14 cellular contexts compared by ENCODE assay signal in the genomic region with DNA sequence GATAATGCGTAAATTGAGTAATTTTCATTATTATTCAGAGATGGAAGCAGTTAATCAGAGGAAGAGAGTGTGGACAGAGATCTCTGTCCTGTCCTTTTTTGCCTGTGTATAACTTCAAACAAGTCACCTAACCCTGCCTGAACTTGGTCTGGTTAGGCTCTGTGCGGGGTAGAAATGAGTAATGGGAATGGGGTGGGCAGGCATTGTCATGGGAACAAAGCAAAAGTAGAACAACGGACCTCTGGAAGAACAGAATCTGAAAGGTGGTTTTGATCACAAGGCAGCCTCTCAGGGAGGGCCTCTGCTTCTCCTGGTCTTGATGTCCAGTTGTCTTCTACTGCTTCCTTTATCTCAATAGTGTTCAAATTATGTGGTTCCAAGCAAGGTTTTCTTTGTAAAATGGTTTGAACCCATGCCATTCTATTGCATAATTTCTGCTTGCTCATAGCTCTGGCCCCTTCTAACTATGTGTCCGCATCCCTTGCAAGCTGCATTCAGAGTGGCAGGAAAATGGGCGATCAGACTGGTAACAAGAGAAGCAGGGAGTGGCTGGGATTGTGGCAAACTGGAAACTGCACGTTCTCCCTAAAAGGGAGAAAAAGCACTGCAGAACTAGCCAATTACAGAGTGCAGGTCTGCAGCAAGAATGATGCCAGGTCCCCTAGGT.
A peak's percentile ranks its signal among the peaks of the same experiment; 100 is the strongest.
DNase-seq lines count a peak whose midpoint lies in the region; ATAC-seq and TF ChIP-seq lines count a peak whose summit lies in the region.
"Had no signal": no experiment of that assay in that cellular context is flagged by ENCODE, and none has a peak within 500 bp of the region (broad histone marks: within the 10 kb centered on the region; RNA-seq: fewer than 3 reads in every experiment).

No MANE protein-coding gene starts in this region.

- no peaks in the 10 kb centered on the region for H3K36me3 Mint-ChIP-seq in activated naive CD4-positive, alpha-beta T cell treated with anti-CD3 and anti-CD28 coated beads, Interleukin-2, amount 10 ng/mL, durations not matched to agents 7 days and 5 days
- H3K36me3 Mint-ChIP-seq: stimulated activated memory B cell treated with anti-CD40 and anti-IgM and Interleukin-4, amounts not matched to agents 10 μg/mL and 1 μg/mL and 100 μg/mL, for 72 hours had no signal

- peaks cover 14% of the 10 kb centered on the region for H3K4me1 ChIP-seq in adipocyte (ENCODE audit: control insufficient read depth, insufficient read depth, low read length)
- H3K4me1 ChIP-seq in hepatocyte (ENCODE audit: insufficient read depth): peaks cover 19% of the 10 kb centered on the region

- CTCF ChIA-PET in AG04450 (lab: Charles Lee): interaction anchor here (0.9 to 1.5 kb wide), 4 partner anchors 13 to 121 kb away, joined by 3 to 10 read pairs (median 5); no protein-coding TSS in a partner anchor
- CTCF ChIA-PET in activated naive CD4-positive, alpha-beta T cell treated with anti-CD3 and anti-CD28 coated beads, Interleukin-2, amount 10 ng/mL, durations not matched to agents 7 days and 5 days (lab: Charles Lee): interaction anchor here (1.4 kb wide), 1 partner anchor 13 kb away, joined by 3 read pairs; no protein-coding TSS in a partner anchor

- H3K27ac Mint-ChIP-seq in activated naive CD4-positive, alpha-beta T cell treated with anti-CD3 and anti-CD28 coated beads, Interleukin-2, amount 10 ng/mL, durations not matched to agents 7 days and 5 days: no peak overlapping the region
- H3K27ac Mint-ChIP-seq: stimulated activated memory B cell treated with anti-CD40 and anti-IgM and Interleukin-4, amounts not matched to agents 10 μg/mL and 1 μg/mL and 100 μg/mL, for 72 hours had no signal

- H3K27ac ChIP-seq in AG04450 (ENCODE audit: low read depth, low read length) (no peak overlapping the region), hepatocyte (peak overlapping the region; percentile 87)

- POLR2A ChIA-PET in AG04450 (lab: Yijun Ruan, JAX): interaction anchor here (1.4 kb wide), 1 partner anchor 12 kb away, joined by 4 read pairs; no protein-coding TSS in a partner anchor

- no peaks in the 10 kb centered on the region for H3K79me2 ChIP-seq in hepatocyte

- WGBS in hepatocyte (ENCODE audit: low lambda C conversion rate, missing lambda C conversion rate): 78% methylated on average over 6 of the region's 6 CpGs

- ATAC-seq in GM18517 (IDR thresholded peaks at IDR 0.05; ENCODE audit: unreplicated experiment) (no peak), esophagus mucosa (no peak)
- ATAC-seq: stimulated activated memory B cell treated with anti-CD40 and anti-IgM and Interleukin-4, amounts not matched to agents 10 μg/mL and 1 μg/mL and 100 μg/mL, for 72 hours had no signal

- H3K4me2 ChIP-seq in hepatocyte: peak overlapping the region; percentile 46

- no peak overlapping the region for H3K9ac ChIP-seq in adipocyte (ENCODE audit: low read length)

- no peaks in the 10 kb centered on the region for H3K9me3 Mint-ChIP-seq in activated naive CD4-positive, alpha-beta T cell treated with anti-CD3 and anti-CD28 coated beads, Interleukin-2, amount 10 ng/mL, durations not matched to agents 7 days and 5 days
- H3K9me3 Mint-ChIP-seq: stimulated activated memory B cell treated with anti-CD40 and anti-IgM and Interleukin-4, amounts not matched to agents 10 μg/mL and 1 μg/mL and 100 μg/mL, for 72 hours had no signal

- no peak overlapping the region for H2AFZ ChIP-seq in hepatocyte

- no peaks in the 10 kb centered on the region for H3K27me3 ChIP-seq in AG04450 (ENCODE audit: control insufficient read depth, insufficient read depth, low read length)
- H3K27me3 ChIP-seq in adipocyte (replicated peaks; ENCODE audit: control insufficient read depth, insufficient read depth, low read length): no peaks in the 10 kb centered on the region
- peaks cover 24% of the 10 kb centered on the region for H3K27me3 ChIP-seq in hepatocyte

- H3K4me1 Mint-ChIP-seq in activated naive CD4-positive, alpha-beta T cell treated with anti-CD3 and anti-CD28 coated beads, Interleukin-2, amount 10 ng/mL, durations not matched to agents 7 days and 5 days: peaks cover 17% of the 10 kb centered on the region

- DNase-seq in AG04450 (ENCODE audit: low read depth, low spot score): peak; percentile 39
- peak; percentile 67 for DNase-seq in HS-27A (ENCODE audit: low read depth)
- DNase-seq in adipocyte (ENCODE audit: low read depth): peak; percentile 78
- DNase-seq in hepatocyte (ENCODE audit: low spot score): no peak
- DNase-seq in activated naive CD4-positive, alpha-beta T cell treated with anti-CD3 and anti-CD28 coated beads, Interleukin-2, amount 10 ng/mL, durations not matched to agents 7 days and 5 days: no peak
- DNase-seq in G401 (ENCODE audit: low spot score): no peak
- DNase-seq: activated CD8-positive, alpha-beta memory T cell treated with anti-CD3 and anti-CD28 coated beads, Interleukin-2, amount 50 U/mL, for 48 hours; DND-41; MM.1S; NCI-H446 treated with DMSO at 0.1 percent for 48 hours; stimulated activated CD4-positive, alpha-beta T cell treated with anti-CD3 and anti-CD28 coated beads, Interleukin-1b, Interleukin-23, amount 100 ng/mL, for 48 hours had no signal

- H3K36me3 ChIP-seq in adipocyte (ENCODE audit: control insufficient read depth, insufficient read depth, low read length, severe bottlenecking): no peaks in the 10 kb centered on the region
- no peaks in the 10 kb centered on the region for H3K36me3 ChIP-seq in hepatocyte (replicated peaks; ENCODE audit: insufficient read depth, low read depth)

- H3K4me3 Mint-ChIP-seq in activated naive CD4-positive, alpha-beta T cell treated with anti-CD3 and anti-CD28 coated beads, Interleukin-2, amount 10 ng/mL, durations not matched to agents 7 days and 5 days: no peak overlapping the region
- H3K4me3 Mint-ChIP-seq: stimulated activated memory B cell treated with anti-CD40 and anti-IgM and Interleukin-4, amounts not matched to agents 10 μg/mL and 1 μg/mL and 100 μg/mL, for 72 hours had no signal

- no peaks in the 10 kb centered on the region for H4K20me1 ChIP-seq in hepatocyte (ENCODE audit: insufficient read depth, poor library complexity, severe bottlenecking)

- no peak overlapping the region for H3K4me3 ChIP-seq in AG04450 (ENCODE audit: low read depth, low read length)
- H3K4me3 ChIP-seq in adipocyte (ENCODE audit: low read length): no peak overlapping the region
- H3K4me3 ChIP-seq in hepatocyte: no peak overlapping the region

- H3K9me3 ChIP-seq in AG04450 (ENCODE audit: control insufficient read depth, insufficient read depth, low read length) (no peaks in the 10 kb centered on the region; the same call in 1 of the 2 replicates), adipocyte (ENCODE audit: control insufficient read depth, low read length) (no peaks in the 10 kb centered on the region), hepatocyte (ENCODE audit: low read depth) (no peaks in the 10 kb centered on the region)

- TF ChIP-seq CTCF in AG04450 (IDR thresholded peaks at IDR 0.05; ENCODE audit: low read depth, low read length) (no peak), hepatocyte (IDR thresholded peaks at IDR 0.05; ENCODE audit: poor library complexity) (no peak)

- peaks cover 81% of the 10 kb centered on the region for H3K27me3 Mint-ChIP-seq in activated naive CD4-positive, alpha-beta T cell treated with anti-CD3 and anti-CD28 coated beads, Interleukin-2, amount 10 ng/mL, durations not matched to agents 7 days and 5 days

- no peaks in the 10 kb centered on the region for H3K9me2 ChIP-seq in hepatocyte (replicated peaks; ENCODE audit: insufficient read depth)

- in situ Hi-C loops in G401 (cut with HindIII; ENCODE audit: low sequenced_read_pairs): no loop called here

Comparison
In these comparisons a context has a peak if more than half of its experiments do, and no peak if none do; other contexts are left out.
1. DNase-seq: peak in AG04450 (single experiment), HS-27A (single experiment) and adipocyte (single experiment); none in hepatocyte (single experiment), activated naive CD4-positive, alpha-beta T cell treated with anti-CD3 and anti-CD28 coated beads, Interleukin-2, amount 10 ng/mL, durations not matched to agents 7 days and 5 days (single experiment) and G401 (single experiment).